ENCODE assay signal across 8 cellular contexts in the genomic region with DNA sequence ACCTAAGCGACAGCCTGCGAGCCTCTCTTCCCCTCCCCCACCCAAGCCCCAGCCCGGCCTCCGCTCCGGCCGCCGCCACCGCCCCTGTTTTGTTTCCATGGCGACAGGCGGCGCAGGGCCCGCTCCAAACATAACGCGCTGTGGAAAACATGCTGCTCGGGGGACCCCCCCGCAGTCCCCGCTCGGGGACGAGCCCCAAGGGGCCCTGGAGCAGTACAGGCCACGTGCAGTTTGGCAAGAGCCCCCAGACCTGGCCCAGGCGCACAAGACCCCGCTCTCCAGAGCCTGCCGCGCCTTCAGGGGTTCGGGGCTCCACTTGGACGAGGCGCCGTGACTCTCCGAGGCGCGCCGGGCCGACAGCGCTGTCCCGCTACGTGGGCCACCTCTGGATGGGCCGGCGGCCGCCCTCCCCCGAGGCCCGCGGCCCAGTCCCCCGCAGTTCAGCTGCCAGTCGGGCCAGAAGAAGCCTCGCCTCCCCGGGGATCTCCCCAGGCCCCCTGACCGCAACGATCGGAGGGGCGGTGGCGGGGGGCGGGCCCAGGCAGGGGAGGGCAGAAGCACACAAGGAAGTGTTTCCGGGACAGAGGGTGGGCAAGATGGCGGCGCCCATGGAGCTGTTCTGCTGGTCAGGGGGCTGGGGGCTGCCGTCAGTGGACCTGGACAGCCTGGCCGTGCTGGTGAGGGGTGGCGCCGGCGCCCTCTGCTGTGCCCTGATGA. TPM values are rescaled to one million over a fixed set of nuclear protein-coding genes. Genes with fewer than 3 reads are reported as not detected.
DNase-seq lines count a peak whose midpoint lies in the region; FAIRE-seq and TF ChIP-seq lines count a peak whose summit lies in the region.

MTX1 (plus strand) TSS at position 40 of the 717 bp plus-strand sequence; CDS start at position 150, 110 bp downstream.

- intact Hi-C loops in transverse colon (cut with DNase I; ENCODE audit: low total_unique reads): loop anchor here (2.0 kb wide), 1 partner anchor 18 kb away; no protein-coding TSS in a partner anchor

- peak within 1 kb of the TSS; percentile 97 for H3K27ac ChIP-seq in cardiac muscle cell
- peak within 1 kb of the TSS; percentile 96 to 99 (median 98) for H3K27ac ChIP-seq in transverse colon

- H3K4me1 ChIP-seq in cardiac muscle cell (ENCODE audit: low read depth) (peaks cover 20% of the 10 kb centered on the region), transverse colon (peaks cover 24 to 29% (median 26%) of the 10 kb centered on the region in 4 donors)

- no peaks in the 10 kb centered on the region for H3K36me3 ChIP-seq in cardiac muscle cell
- no peaks in the 10 kb centered on the region for H3K36me3 ChIP-seq in transverse colon

- 0% methylated on average over 44 of the region's 60 CpGs; no CpG with 5 or more reads in 1 of the 2 donors for WGBS in transverse colon (ENCODE audit: low coverage in 1 of 2), 2 donors

- H3K27me3 ChIP-seq in cardiac muscle cell: no peaks in the 10 kb centered on the region
- no peaks in the 10 kb centered on the region for H3K27me3 ChIP-seq in transverse colon

- H3K4me3 ChIP-seq in cardiac muscle cell (peak within 1 kb of the TSS; percentile 79), transverse colon (peak within 1 kb of the TSS; percentile 71 to 92 (median 84))

- H3K9me3 ChIP-seq in cardiac muscle cell (ENCODE audit: low read depth) (no peaks in the 10 kb centered on the region), transverse colon (no peaks in the 10 kb centered on the region)

- TF ChIP-seq POLR2A in transverse colon (IDR thresholded peaks at IDR 0.05): peak; percentile 66

- FAIRE-seq in G401.6 (lab: Jason Lieb, UNC): peak; percentile 3

- no peak for TF ChIP-seq CTCF in cardiac muscle cell (IDR thresholded peaks at IDR 0.05; ENCODE audit: low read depth, low read length)
- no peak for TF ChIP-seq CTCF in transverse colon (IDR thresholded peaks at IDR 0.05)

- in situ Hi-C loops in transverse colon (cut with MboI; ENCODE audit: low pct_ligation_motif_present in 1 of 4, low pct_unique_long_range_greater_than_20kb in 1 of 4, low sequenced_read_pairs in 3 of 4): no loop called here

- peak; percentile 73 for DNase-seq in HCEC 1CT
- peak; percentile 28 for DNase-seq in NCI-H1048 (lab: John Stamatoyannopoulos, UW)
- DNase-seq in SW480 (ENCODE audit: low spot score): peak; percentile 67
- DNase-seq in activated naive CD8-positive, alpha-beta T cell treated with anti-CD3 and anti-CD28 coated beads, Interleukin-2, amount 50 U/mL, for 16 hours (ENCODE audit: low read depth, low spot score): peak; percentile 82
- peak; percentile 92 to 93 for DNase-seq in cardiac muscle cell (ENCODE audit: low read depth in 1 of 2, low spot score in 1 of 2)
- DNase-seq in pons (ENCODE audit: low spot score): peak; percentile 76
- DNase-seq in transverse colon: peak; percentile 89

- peak; percentile 45 for TF ChIP-seq EP300 in transverse colon (IDR thresholded peaks at IDR 0.05; ENCODE audit: low read depth)

RNA-seq across cellular contexts. Expression of gene MTX1, which starts in this region (rescaled TPM):
- total RNA-seq in cardiac muscle cell (24.7 and 45.0 TPM in 2 replicates), transverse colon (10 to 100 TPM; 24.3 to 64.0 (median 46.0) TPM)
- 31.9 and 50.2 TPM in 2 replicates for polyA plus RNA-seq in cardiac muscle cell

Comparison
In these comparisons a context has a peak if more than half of its experiments do, and no peak if none do; other contexts are left out.
1. Peak in every context shown above with its lines: DNase-seq, H3K4me3 ChIP-seq and H3K27ac ChIP-seq.
2. DNase-seq: peak in every context shown above with its lines; median percentile 92 in cardiac muscle cell; 89 in transverse colon; 82 in activated naive CD8-positive, alpha-beta T cell treated with anti-CD3 and anti-CD28 coated beads, Interleukin-2, amount 50 U/mL, for 16 hours; 76 in pons; 73 in HCEC 1CT; 67 in SW480; 28 in NCI-H1048.